In genomic region chr20:62601172-62601571, GRCh38 we compare ENCODE assay signal across 18 cellular contexts.
"Had no signal": no experiment of that assay in that cellular context is flagged by ENCODE, and none has a peak within 500 bp of the region (broad histone marks: within the 10 kb centered on the region; RNA-seq: fewer than 3 reads in every experiment).

No MANE protein-coding gene starts in this region.

- H3K9me3 ChIP-seq: lower lobe of right lung, upper lobe of right lung had no signal

- FAIRE-seq: colon had no signal

- H3K4me3 Mint-ChIP-seq: activated B cell treated with CpG ODN at 0.5 μM for 24 hours; activated CD4-positive, alpha-beta memory T cell treated with anti-CD3 and anti-CD28 coated beads for 36 hours; endodermal cell; nephron had no signal

- H3K27ac Mint-ChIP-seq: activated B cell treated with CpG ODN at 0.5 μM for 24 hours; activated CD4-positive, alpha-beta memory T cell treated with anti-CD3 and anti-CD28 coated beads for 36 hours; activated T-helper 2 cell treated with anti-CD3 and anti-CD28 coated beads, Interferon-gamma antibody, Interleukin-2, Interleukin-4, amounts not matched to agents 10 μg/mL and 5 μg/mL and 100 μg/mL, durations not matched to agents 14 hours and 24 hours and 36 hours; endodermal cell; nephron had no signal

- H3K4me1 Mint-ChIP-seq: endodermal cell had no signal

- H3K36me3 ChIP-seq: brain microvascular endothelial cell, lower lobe of right lung, upper lobe of right lung had no signal

- DNase-seq: activated B cell treated with CpG ODN at 0.5 μM for 24 hours; activated CD4-positive, alpha-beta memory T cell treated with anti-CD3 and anti-CD28 coated beads for 36 hours; activated CD4-positive, alpha-beta T cell treated with anti-CD3 and anti-CD28 coated beads for 4 hours; activated naive CD4-positive, alpha-beta T cell treated with Interleukin-2 at 50 U/mL for 16 hours; aorta; brain microvascular endothelial cell; central memory CD4-positive, alpha-beta T cell; endodermal cell; foreskin fibroblast; lower lobe of right lung; nucleus accumbens; stimulated activated CD8-positive, alpha-beta memory T cell treated with anti-CD3 and anti-CD28 coated beads, Interleukin-4, amount 100 ng/mL, for 48 hours; stimulated activated naive CD4-positive, alpha-beta T cell; upper lobe of right lung had no signal

- H3K9me3 Mint-ChIP-seq: activated B cell treated with CpG ODN at 0.5 μM for 24 hours; activated CD4-positive, alpha-beta memory T cell treated with anti-CD3 and anti-CD28 coated beads for 36 hours; activated T-helper 2 cell treated with anti-CD3 and anti-CD28 coated beads, Interferon-gamma antibody, Interleukin-2, Interleukin-4, amounts not matched to agents 10 μg/mL and 5 μg/mL and 100 μg/mL, durations not matched to agents 14 hours and 24 hours and 36 hours; endodermal cell; nephron had no signal

- H3K36me3 Mint-ChIP-seq: activated CD4-positive, alpha-beta memory T cell treated with anti-CD3 and anti-CD28 coated beads for 36 hours had no signal

- ATAC-seq: lower lobe of right lung, upper lobe of right lung had no signal

- H3K4me3 ChIP-seq: lower lobe of right lung, upper lobe of right lung had no signal

- H3K27ac ChIP-seq: brain microvascular endothelial cell, epithelial cell of prostate, lower lobe of right lung, upper lobe of right lung had no signal
